In genomic region chr3:79378064-79378463, GRCh38 we compare ENCODE assay signal across 1 cellular context.
TF ChIP-seq lines count a peak whose summit lies in the region.

No MANE protein-coding gene starts in this region.

TF ChIP-seq in GM23338, 12 proteins besides CTCF, POLR2A, EP300 and RAD21 (continued from another document):
- TF ChIP-seq REST (IDR thresholded peaks at IDR 0.05; ENCODE audit: unreplicated experiment) (no peak), EZH2phosphoT487 (IDR thresholded peaks at IDR 0.05; ENCODE audit: unreplicated experiment) (no peak), EZH2 (IDR thresholded peaks at IDR 0.05; ENCODE audit: low read depth, unreplicated experiment) (no peak), ZNF462 (CRISPR knock-in tag; IDR thresholded peaks at IDR 0.05) (no peak), NANOG (IDR thresholded peaks at IDR 0.05; ENCODE audit: borderline replicate concordance) (no peak), ETS1 (IDR thresholded peaks at IDR 0.05) (no peak), CREB1 (CRISPR knock-in tag; IDR thresholded peaks at IDR 0.05; ENCODE audit: low read depth) (no peak), POLR2AphosphoS5 (IDR thresholded peaks at IDR 0.05; ENCODE audit: low read depth) (no peak), STAT1 (IDR thresholded peaks at IDR 0.05; ENCODE audit: unreplicated experiment) (no peak)
